Comparison of ENCODE assay signal across 8 cellular contexts in the genomic region with DNA sequence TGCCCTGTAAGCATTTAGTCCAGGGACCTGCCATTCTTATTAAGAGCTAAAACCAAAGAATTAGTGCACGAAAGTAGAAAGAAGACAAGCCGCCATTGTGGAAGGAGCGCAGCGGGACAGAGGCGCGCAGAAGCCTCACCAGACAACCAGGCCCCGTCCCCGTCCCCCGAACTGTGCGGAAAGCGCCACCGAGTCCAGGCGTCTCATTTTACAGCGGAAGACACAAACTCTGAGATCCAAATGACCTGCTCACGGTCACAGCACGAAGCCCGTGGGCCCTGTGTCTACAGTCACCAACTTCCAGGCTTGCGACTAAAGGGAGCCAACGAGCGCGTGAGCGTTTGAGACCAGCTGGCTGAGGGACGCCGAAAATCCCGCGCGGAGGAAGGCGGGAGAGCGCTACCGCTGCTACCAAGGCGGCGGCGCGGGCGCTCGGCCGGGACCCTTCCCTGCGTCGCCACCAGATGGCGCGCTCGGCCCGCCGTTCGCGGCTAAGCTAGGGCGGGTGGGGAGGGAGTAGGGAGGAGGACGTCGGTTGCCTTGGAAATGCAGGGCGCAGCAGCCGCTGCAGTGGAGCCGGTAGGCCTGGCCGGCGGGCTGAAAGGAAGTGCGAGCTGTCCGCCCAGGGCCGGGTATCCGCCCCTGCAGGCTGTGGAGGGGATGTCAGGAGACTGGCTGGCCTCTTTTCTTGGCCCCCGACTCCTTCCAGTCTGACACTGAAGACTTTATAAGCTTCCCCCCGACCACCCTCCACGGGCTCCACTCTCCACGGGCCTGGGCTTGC. TPM values are rescaled to one million over a fixed set of nuclear protein-coding genes. Genes with fewer than 3 reads are reported as not detected.
DNase-seq lines count a peak whose midpoint lies in the region; ATAC-seq and TF ChIP-seq lines count a peak whose summit lies in the region.

No MANE protein-coding gene starts in this region.

- H3K4me3 Mint-ChIP-seq in activated T-helper 17 cell treated with anti-CD3 and anti-CD28 coated beads, Interleukin-2, amount 50 U/mL, for 72 hours: peak overlapping the region; percentile 94
- peak overlapping the region; percentile 84 to 90 (median 87) for H3K4me3 Mint-ChIP-seq in nephron

- H3K36me3 Mint-ChIP-seq in activated T-helper 17 cell treated with anti-CD3 and anti-CD28 coated beads, Interleukin-2, amount 50 U/mL, for 72 hours (ENCODE audit: low read depth): no peaks in the 10 kb centered on the region
- H3K36me3 Mint-ChIP-seq in nephron (ENCODE audit: low read depth): peaks cover 16% of the 10 kb centered on the region

- no peaks in the 10 kb centered on the region for H3K27me3 Mint-ChIP-seq in activated T-helper 17 cell treated with anti-CD3 and anti-CD28 coated beads, Interleukin-2, amount 50 U/mL, for 72 hours
- H3K27me3 Mint-ChIP-seq in nephron (ENCODE audit: low read depth): no peaks in the 10 kb centered on the region

- H3K9me3 Mint-ChIP-seq in activated T-helper 17 cell treated with anti-CD3 and anti-CD28 coated beads, Interleukin-2, amount 50 U/mL, for 72 hours: no peaks in the 10 kb centered on the region
- H3K9me3 Mint-ChIP-seq in nephron: peaks cover 17% of the 10 kb centered on the region

- H3K4me1 Mint-ChIP-seq in activated T-helper 17 cell treated with anti-CD3 and anti-CD28 coated beads, Interleukin-2, amount 50 U/mL, for 72 hours: no peaks in the 10 kb centered on the region
- peaks cover 5% of the 10 kb centered on the region for H3K4me1 Mint-ChIP-seq in nephron

- ATAC-seq in activated T-helper 17 cell treated with anti-CD3 and anti-CD28 coated beads, Interleukin-2, amount 50 U/mL, for 72 hours (replicated peaks): peak; percentile 96
- ATAC-seq in stimulated activated naive CD8-positive, alpha-beta T cell treated with anti-CD3 and anti-CD28 coated beads, Interleukin-15, Interleukin-2, amounts not matched to agents 100 U/mL and 50 U/mL, for 24 hours: peak; percentile 98

- H3K27ac Mint-ChIP-seq in activated T-helper 17 cell treated with anti-CD3 and anti-CD28 coated beads, Interleukin-2, amount 50 U/mL, for 72 hours: peak overlapping the region; percentile 86
- peak overlapping the region; percentile 89 to 98 (median 95) for H3K27ac Mint-ChIP-seq in nephron

- peak; percentile 94 for DNase-seq in EL
- DNase-seq in GOT3 (lab: John Stamatoyannopoulos, UW): peak; percentile 49
- peak; percentile 89 for DNase-seq in LHCN-M2 (ENCODE audit: low read depth)
- peak; percentile 75 for DNase-seq in RKO (ENCODE audit: low spot score)
- DNase-seq in fibroblast of the aortic adventitia (ENCODE audit: low read depth): peak; percentile 90
- DNase-seq in stimulated activated naive CD8-positive, alpha-beta T cell treated with anti-CD3 and anti-CD28 coated beads, Interleukin-15, Interleukin-2, amounts not matched to agents 100 U/mL and 50 U/mL, for 24 hours: peak; percentile 94

- H3K4me3 ChIP-seq in fibroblast of the aortic adventitia (ENCODE audit: low read depth, low read length): peak overlapping the region; percentile 80

- TF ChIP-seq CTCF in fibroblast of the aortic adventitia (IDR thresholded peaks at IDR 0.05; ENCODE audit: insufficient read depth, low read length): peak; percentile 54
- peak; percentile 95 to 98 (median 97) for TF ChIP-seq CTCF in nephron (IDR thresholded peaks at IDR 0.05; ENCODE audit: unreplicated experiment in 3 of 3)

RNA-seq across cellular contexts. Expression of a gene that starts 0.4 kb away (rescaled TPM):
- total RNA-seq in LHCN-M2 (2014; rRNA removed): 0.06 TPM in 1 of 2 replicates, not detected in the other
- not detected for polyA plus RNA-seq in LHCN-M2 (2012)
- total RNA-seq in activated T-helper 17 cell treated with anti-CD3 and anti-CD28 coated beads, Interleukin-2, amount 50 U/mL, for 72 hours: not detected
- not detected in 2 replicates for total RNA-seq in fibroblast of the aortic adventitia (ENCODE audit: low replicate concordance)

RNA-seq across cellular contexts. Expression of a gene that starts 43.8 kb away (rescaled TPM):
- total RNA-seq in LHCN-M2 (2014; rRNA removed): 75.8 and 84.4 TPM in 2 replicates
- 38.7 TPM for polyA plus RNA-seq in LHCN-M2 (2012)
- 10 to 100 TPM; 10.5 to 12.1 TPM for total RNA-seq in activated T-helper 17 cell treated with anti-CD3 and anti-CD28 coated beads, Interleukin-2, amount 50 U/mL, for 72 hours
- total RNA-seq in fibroblast of the aortic adventitia (ENCODE audit: low replicate concordance): 5.2 and 52.4 TPM in 2 replicates

Comparison
In these comparisons a context has a peak if more than half of its experiments do, and no peak if none do; other contexts are left out.
1. Peak in every context shown above with its lines: DNase-seq, ATAC-seq and H3K4me3 ChIP-seq.